39 cellular contexts compared by ENCODE assay signal in the genomic region with DNA sequence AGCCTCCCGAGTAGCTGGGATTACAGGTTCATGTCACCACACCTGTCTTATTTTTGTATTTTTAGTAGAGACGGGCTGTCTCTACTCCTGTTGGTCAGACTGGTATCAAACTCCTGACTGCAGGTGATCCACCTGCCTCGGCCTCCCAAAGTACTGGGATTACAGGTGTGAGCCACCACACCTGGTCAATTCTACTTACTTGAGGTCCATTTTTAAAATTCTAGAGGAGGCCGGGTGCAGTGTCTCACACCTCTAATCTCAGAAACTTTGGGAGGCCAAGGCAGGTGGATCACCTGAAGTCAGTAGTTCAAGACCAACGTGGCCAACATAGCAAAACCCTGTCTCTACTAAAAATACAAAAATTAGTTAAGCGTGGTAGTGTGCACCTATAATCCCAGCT. TPM values are rescaled to one million over a fixed set of nuclear protein-coding genes. Genes with fewer than 3 reads are reported as not detected.
"Had no signal": no experiment of that assay in that cellular context is flagged by ENCODE, and none has a peak within 500 bp of the region (broad histone marks: within the 10 kb centered on the region; RNA-seq: fewer than 3 reads in every experiment).

No MANE protein-coding gene starts in this region.

- ATAC-seq: activated naive CD4-positive, alpha-beta T cell treated with anti-CD3 and anti-CD28 coated beads, Interleukin-2, amount 50 U/mL, for 72 hours; activated naive CD8-positive, alpha-beta T cell treated with anti-CD3 and anti-CD28 coated beads, Interleukin-2, amount 50 U/mL, for 24 hours; activated T-cell treated with anti-CD3 and anti-CD28 coated beads, Interleukin-2, amount 50 U/mL, for 4 hours; activated T-cell treated with anti-CD3 and anti-CD28 coated beads, Interleukin-2, amount 50 U/mL, for 72 hours; activated T-helper 17 cell treated with anti-CD3 and anti-CD28 coated beads, Interleukin-2, amount 50 U/mL, for 72 hours; body of pancreas had no signal

- H3K27me3 ChIP-seq: adrenal gland, ascending aorta, body of pancreas, brain microvascular endothelial cell, breast epithelium, cardiac muscle cell had no signal

- H3K4me1 ChIP-seq: ascending aorta, breast epithelium had no signal

- H3K9me3 ChIP-seq: adrenal gland, ascending aorta, body of pancreas, breast epithelium had no signal

- H3K4me3 ChIP-seq: adrenal gland, ascending aorta, body of pancreas, breast epithelium, cardiac muscle cell had no signal

- H3K36me3 Mint-ChIP-seq: activated naive CD4-positive, alpha-beta T cell treated with anti-CD3 and anti-CD28 coated beads, Interleukin-2, amount 10 ng/mL, durations not matched to agents 7 days and 5 days; activated naive CD4-positive, alpha-beta T cell treated with anti-CD3 and anti-CD28 coated beads, Interleukin-2, amount 50 U/mL, for 24 hours; activated naive CD4-positive, alpha-beta T cell treated with anti-CD3 and anti-CD28 coated beads, Interleukin-2, amount 50 U/mL, for 72 hours; activated naive CD8-positive, alpha-beta T cell; activated naive CD8-positive, alpha-beta T cell treated with anti-CD3 and anti-CD28 coated beads for 36 hours; activated naive CD8-positive, alpha-beta T cell treated with anti-CD3 and anti-CD28 coated beads, Interleukin-2, amount 10 ng/mL, durations not matched to agents 7 days and 5 days; brain had no signal

- H3K27me3 Mint-ChIP-seq: activated naive CD4-positive, alpha-beta T cell treated with anti-CD3 and anti-CD28 coated beads, Interleukin-2, amount 50 U/mL, for 24 hours; activated naive CD8-positive, alpha-beta T cell had no signal

- H3K4me1 Mint-ChIP-seq: activated naive CD4-positive, alpha-beta T cell treated with anti-CD3 and anti-CD28 coated beads, Interleukin-2, amount 10 ng/mL, durations not matched to agents 7 days and 5 days; activated naive CD4-positive, alpha-beta T cell treated with anti-CD3 and anti-CD28 coated beads, Interleukin-2, amount 50 U/mL, for 24 hours; activated naive CD8-positive, alpha-beta T cell treated with anti-CD3 and anti-CD28 coated beads for 36 hours; activated naive CD8-positive, alpha-beta T cell treated with anti-CD3 and anti-CD28 coated beads, Interleukin-2, amount 10 ng/mL, durations not matched to agents 7 days and 5 days; activated naive CD8-positive, alpha-beta T cell treated with anti-CD3 and anti-CD28 coated beads, Interleukin-2, amount 50 U/mL, for 24 hours; activated T-helper 17 cell treated with anti-CD3 and anti-CD28 coated beads, Interleukin-2, amount 50 U/mL, for 72 hours; central memory CD8-positive, alpha-beta T cell had no signal

- H3K9me3 Mint-ChIP-seq: activated naive CD4-positive, alpha-beta T cell treated with anti-CD3 and anti-CD28 coated beads, Interleukin-2, amount 10 ng/mL, durations not matched to agents 7 days and 5 days; activated naive CD4-positive, alpha-beta T cell treated with anti-CD3 and anti-CD28 coated beads, Interleukin-2, amount 50 U/mL, for 24 hours; activated naive CD4-positive, alpha-beta T cell treated with anti-CD3 and anti-CD28 coated beads, Interleukin-2, amount 50 U/mL, for 72 hours; activated naive CD8-positive, alpha-beta T cell treated with anti-CD3 and anti-CD28 coated beads for 36 hours; activated naive CD8-positive, alpha-beta T cell treated with anti-CD3 and anti-CD28 coated beads, Interleukin-2, amount 10 ng/mL, durations not matched to agents 7 days and 5 days; activated naive CD8-positive, alpha-beta T cell treated with anti-CD3 and anti-CD28 coated beads, Interleukin-2, amount 50 U/mL, for 24 hours; activated T-cell treated with anti-CD3 and anti-CD28 coated beads, Interleukin-2, amount 50 U/mL, for 24 hours; activated T-cell treated with anti-CD3 and anti-CD28 coated beads, Interleukin-2, amount 50 U/mL, for 4 hours; activated T-cell treated with anti-CD3 and anti-CD28 coated beads, Interleukin-2, amount 50 U/mL, for 72 hours; activated T-helper 1 cell treated with anti-CD3 and anti-CD28 coated beads, Interleukin-12 subunit alpha, Interleukin-12 subunit beta, Interleukin-2, Interleukin-4 antibody, amounts not matched to agents 30 ng/mL and 10 ng/mL and 1 ng/mL, durations not matched to agents 14 hours and 24 hours and 36 hours; activated T-helper 17 cell treated with anti-CD3 and anti-CD28 coated beads, Interleukin-2, amount 50 U/mL, for 72 hours; activated T-helper 2 cell treated with anti-CD3 and anti-CD28 coated beads, Interferon-gamma antibody, Interleukin-2, Interleukin-4, amounts not matched to agents 10 μg/mL and 5 μg/mL and 100 μg/mL, durations not matched to agents 14 hours and 24 hours and 36 hours; central memory CD8-positive, alpha-beta T cell had no signal

- DNase-seq: activated effector memory CD4-positive, alpha-beta T cell treated with anti-CD3 and anti-CD28 coated beads, Interleukin-2, amount 50 U/mL, for 16 hours; activated effector memory CD4-positive, alpha-beta T cell treated with Interleukin-2 at 50 U/mL for 16 hours; activated gamma-delta T cell; activated gamma-delta T cell treated with Interleukin-2 at 50 U/mL for 16 hours; activated naive CD4-positive, alpha-beta T cell; activated naive CD4-positive, alpha-beta T cell treated with anti-CD3 and anti-CD28 coated beads for 36 hours; activated naive CD4-positive, alpha-beta T cell treated with anti-CD3 and anti-CD28 coated beads, Interleukin-2, amount 10 ng/mL, durations not matched to agents 7 days and 5 days; activated naive CD4-positive, alpha-beta T cell treated with anti-CD3 and anti-CD28 coated beads, Interleukin-2, amount 50 U/mL, for 16 hours; activated naive CD4-positive, alpha-beta T cell treated with Interleukin-2 at 50 U/mL for 16 hours; activated naive CD8-positive, alpha-beta T cell treated with anti-CD3 and anti-CD28 coated beads for 36 hours; activated naive CD8-positive, alpha-beta T cell treated with anti-CD3 and anti-CD28 coated beads, Interleukin-2, amount 10 ng/mL, durations not matched to agents 7 days and 5 days; activated naive CD8-positive, alpha-beta T cell treated with anti-CD3 and anti-CD28 coated beads, Interleukin-2, amount 50 U/mL, for 24 hours; activated T-cell treated with anti-CD3 and anti-CD28 coated beads, Interleukin-2, amount 50 U/mL, for 1 hour; activated T-cell treated with anti-CD3 and anti-CD28 coated beads, Interleukin-2, amount 50 U/mL, for 24 hours; activated T-cell treated with anti-CD3 and anti-CD28 coated beads, Interleukin-2, amount 50 U/mL, for 4 hours; activated T-cell treated with anti-CD3 and anti-CD28 coated beads, Interleukin-2, amount 50 U/mL, for 48 hours; activated T-cell treated with anti-CD3 and anti-CD28 coated beads, Interleukin-2, amount 50 U/mL, for 72 hours; adrenal gland; amniotic stem cell; amygdala; anterior cingulate cortex; aorta; body of pancreas; brain microvascular endothelial cell; central memory CD4-positive, alpha-beta T cell; cerebellar nuclear complex had no signal

- H3K27ac Mint-ChIP-seq: activated naive CD4-positive, alpha-beta T cell treated with anti-CD3 and anti-CD28 coated beads for 36 hours; activated naive CD4-positive, alpha-beta T cell treated with anti-CD3 and anti-CD28 coated beads, Interleukin-2, amount 10 ng/mL, durations not matched to agents 7 days and 5 days; activated naive CD4-positive, alpha-beta T cell treated with anti-CD3 and anti-CD28 coated beads, Interleukin-2, amount 50 U/mL, for 24 hours; activated naive CD4-positive, alpha-beta T cell treated with anti-CD3 and anti-CD28 coated beads, Interleukin-2, amount 50 U/mL, for 72 hours; activated naive CD8-positive, alpha-beta T cell; activated naive CD8-positive, alpha-beta T cell treated with anti-CD3 and anti-CD28 coated beads for 36 hours; activated naive CD8-positive, alpha-beta T cell treated with anti-CD3 and anti-CD28 coated beads, Interleukin-2, amount 10 ng/mL, durations not matched to agents 7 days and 5 days; activated naive CD8-positive, alpha-beta T cell treated with anti-CD3 and anti-CD28 coated beads, Interleukin-2, amount 50 U/mL, for 24 hours; activated T-cell treated with anti-CD3 and anti-CD28 coated beads, Interleukin-2, amount 50 U/mL, for 24 hours; activated T-cell treated with anti-CD3 and anti-CD28 coated beads, Interleukin-2, amount 50 U/mL, for 72 hours; activated T-helper 1 cell treated with anti-CD3 and anti-CD28 coated beads, Interleukin-12 subunit alpha, Interleukin-12 subunit beta, Interleukin-2, Interleukin-4 antibody, amounts not matched to agents 30 ng/mL and 10 ng/mL and 1 ng/mL, durations not matched to agents 14 hours and 24 hours and 36 hours; activated T-helper 17 cell treated with anti-CD3 and anti-CD28 coated beads, Interleukin-2, amount 50 U/mL, for 72 hours; activated T-helper 2 cell treated with anti-CD3 and anti-CD28 coated beads, Interferon-gamma antibody, Interleukin-2, Interleukin-4, amounts not matched to agents 10 μg/mL and 5 μg/mL and 100 μg/mL, durations not matched to agents 14 hours and 24 hours and 36 hours had no signal

- H3K4me3 Mint-ChIP-seq: activated naive CD4-positive, alpha-beta T cell treated with anti-CD3 and anti-CD28 coated beads for 36 hours; activated naive CD4-positive, alpha-beta T cell treated with anti-CD3 and anti-CD28 coated beads, Interleukin-2, amount 10 ng/mL, durations not matched to agents 7 days and 5 days; activated naive CD4-positive, alpha-beta T cell treated with anti-CD3 and anti-CD28 coated beads, Interleukin-2, amount 50 U/mL, for 24 hours; activated naive CD8-positive, alpha-beta T cell; activated naive CD8-positive, alpha-beta T cell treated with anti-CD3 and anti-CD28 coated beads for 36 hours; activated naive CD8-positive, alpha-beta T cell treated with anti-CD3 and anti-CD28 coated beads, Interleukin-2, amount 10 ng/mL, durations not matched to agents 7 days and 5 days; activated naive CD8-positive, alpha-beta T cell treated with anti-CD3 and anti-CD28 coated beads, Interleukin-2, amount 50 U/mL, for 24 hours; activated T-cell treated with anti-CD3 and anti-CD28 coated beads, Interleukin-2, amount 50 U/mL, for 24 hours; activated T-cell treated with anti-CD3 and anti-CD28 coated beads, Interleukin-2, amount 50 U/mL, for 4 hours; activated T-cell treated with anti-CD3 and anti-CD28 coated beads, Interleukin-2, amount 50 U/mL, for 72 hours; activated T-helper 1 cell treated with anti-CD3 and anti-CD28 coated beads, Interleukin-12 subunit alpha, Interleukin-12 subunit beta, Interleukin-2, Interleukin-4 antibody, amounts not matched to agents 30 ng/mL and 10 ng/mL and 1 ng/mL, durations not matched to agents 14 hours and 24 hours and 36 hours; activated T-helper 17 cell treated with anti-CD3 and anti-CD28 coated beads, Interleukin-2, amount 50 U/mL, for 72 hours; brain; central memory CD8-positive, alpha-beta T cell had no signal

- H3K36me3 ChIP-seq: adrenal gland, ascending aorta, brain microvascular endothelial cell, breast epithelium, cardiac muscle cell had no signal

- FAIRE-seq: astrocyte, bronchial epithelial cell had no signal

- H3K27ac ChIP-seq: adrenal gland, ascending aorta, brain microvascular endothelial cell, breast epithelium, cardiac muscle cell had no signal

RNA-seq across cellular contexts. Expression of a gene that starts 7.8 kb away (rescaled TPM):
- total RNA-seq: activated naive CD4-positive, alpha-beta T cell treated with anti-CD3 and anti-CD28 coated beads for 36 hours; activated naive CD8-positive, alpha-beta T cell treated with anti-CD3 and anti-CD28 coated beads for 36 hours; activated naive CD8-positive, alpha-beta T cell treated with anti-CD3 and anti-CD28 coated beads, Interleukin-2, amount 10 ng/mL, durations not matched to agents 7 days and 5 days; activated T-helper 1 cell treated with anti-CD3 and anti-CD28 coated beads, Interleukin-12 subunit alpha, Interleukin-12 subunit beta, Interleukin-2, Interleukin-4 antibody, amounts not matched to agents 30 ng/mL and 10 ng/mL and 1 ng/mL, durations not matched to agents 14 hours and 24 hours and 36 hours; activated T-helper 17 cell treated with anti-CD3 and anti-CD28 coated beads, Interleukin-2, amount 50 U/mL, for 72 hours; activated T-helper 2 cell treated with anti-CD3 and anti-CD28 coated beads, Interferon-gamma antibody, Interleukin-2, Interleukin-4, amounts not matched to agents 10 μg/mL and 5 μg/mL and 100 μg/mL, durations not matched to agents 14 hours and 24 hours and 36 hours had no signal
